2 cellular contexts compared by ENCODE assay signal in the genomic region with DNA sequence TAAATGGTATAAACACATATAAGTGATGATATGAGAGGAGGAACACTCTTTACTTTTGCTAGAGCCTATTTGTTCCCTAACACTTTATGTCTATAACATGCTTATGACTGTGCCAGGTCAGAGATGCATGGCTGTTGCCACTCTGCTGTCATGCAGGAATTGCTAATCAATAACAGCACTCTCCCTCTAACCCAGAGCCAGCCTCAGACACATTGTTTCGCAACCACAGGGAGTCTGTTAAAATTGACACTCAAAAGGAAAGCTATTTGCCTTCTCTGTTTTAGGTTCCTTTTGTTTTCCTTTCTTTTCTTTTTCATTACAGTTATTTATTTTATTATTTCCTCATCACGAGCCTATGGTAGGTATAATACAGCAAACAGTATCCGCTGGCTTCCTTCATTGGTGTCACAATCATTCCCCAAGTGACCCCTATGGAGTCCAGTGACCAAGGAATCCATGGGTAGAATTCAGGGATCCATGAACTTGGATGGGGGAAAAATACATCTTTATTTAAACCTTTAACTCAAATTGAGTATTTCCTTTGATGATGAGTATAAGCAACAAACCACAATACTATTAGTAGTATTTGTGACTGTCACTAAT.
A peak's percentile ranks its signal among the peaks of the same experiment; 100 is the strongest.
TF ChIP-seq lines count a peak whose summit lies in the region.

No MANE protein-coding gene starts in this region.

TF ChIP-seq in WTC11, 78 proteins besides CTCF, POLR2A, EP300 and RAD21 (continued from another document):
- TF ChIP-seq, protein P1, sequence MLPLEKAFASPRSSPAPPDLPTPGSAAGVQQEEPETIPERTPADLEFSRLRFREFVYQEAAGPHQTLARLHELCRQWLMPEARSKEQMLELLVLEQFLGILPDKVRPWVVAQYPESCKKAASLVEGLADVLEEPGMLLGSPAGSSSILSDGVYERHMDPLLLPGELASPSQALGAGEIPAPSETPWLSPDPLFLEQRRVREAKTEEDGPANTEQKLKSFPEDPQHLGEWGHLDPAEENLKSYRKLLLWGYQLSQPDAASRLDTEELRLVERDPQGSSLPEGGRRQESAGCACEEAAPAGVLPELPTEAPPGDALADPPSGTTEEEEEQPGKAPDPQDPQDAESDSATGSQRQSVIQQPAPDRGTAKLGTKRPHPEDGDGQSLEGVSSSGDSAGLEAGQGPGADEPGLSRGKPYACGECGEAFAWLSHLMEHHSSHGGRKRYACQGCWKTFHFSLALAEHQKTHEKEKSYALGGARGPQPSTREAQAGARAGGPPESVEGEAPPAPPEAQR (CRISPR knock-in tag; IDR thresholded peaks at IDR 0.05), result no peak
- TF ChIP-seq GABPB1 (CRISPR knock-in tag; IDR thresholded peaks at IDR 0.05) (no peak), HMGA2 (CRISPR knock-in tag; IDR thresholded peaks at IDR 0.05) (no peak), SMAD4 (CRISPR knock-in tag; IDR thresholded peaks at IDR 0.05) (no peak), NFATC4 (CRISPR knock-in tag; IDR thresholded peaks at IDR 0.05) (no peak)

TF ChIP-seq in HepG2, 621 proteins besides CTCF, POLR2A, EP300 and RAD21 (continued from another document and continues in another):
- TF ChIP-seq, protein P2, sequence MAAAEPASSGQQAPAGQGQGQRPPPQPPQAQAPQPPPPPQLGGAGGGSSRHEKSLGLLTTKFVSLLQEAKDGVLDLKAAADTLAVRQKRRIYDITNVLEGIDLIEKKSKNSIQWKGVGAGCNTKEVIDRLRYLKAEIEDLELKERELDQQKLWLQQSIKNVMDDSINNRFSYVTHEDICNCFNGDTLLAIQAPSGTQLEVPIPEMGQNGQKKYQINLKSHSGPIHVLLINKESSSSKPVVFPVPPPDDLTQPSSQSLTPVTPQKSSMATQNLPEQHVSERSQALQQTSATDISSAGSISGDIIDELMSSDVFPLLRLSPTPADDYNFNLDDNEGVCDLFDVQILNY (CRISPR knock-in tag; conservative IDR thresholded peaks at IDR 0.05), result no peak
- TF ChIP-seq TP53 (CRISPR knock-in tag; conservative IDR thresholded peaks at IDR 0.05) (no peak), SIN3B (IDR thresholded peaks at IDR 0.05; ENCODE audit: low read length) (no peak), ZNF207 (IDR thresholded peaks at IDR 0.05; ENCODE audit: borderline replicate concordance) (no peak), ZNF776 (CRISPR knock-in tag; IDR thresholded peaks at IDR 0.05) (no peak), TGIF2 (CRISPR knock-in tag; IDR thresholded peaks at IDR 0.05) (no peak), ZNF343 (CRISPR knock-in tag; IDR thresholded peaks at IDR 0.05) (no peak), GATAD2A (CRISPR knock-in tag; IDR thresholded peaks at IDR 0.05) (peak; percentile 91), NKX3-1 (CRISPR knock-in tag; IDR thresholded peaks at IDR 0.05) (no peak), SP1 (IDR thresholded peaks at IDR 0.05) (no peak), SP1 (CRISPR knock-in tag; IDR thresholded peaks at IDR 0.05) (no peak), ZC3H13 (CRISPR knock-in tag; IDR thresholded peaks at IDR 0.05) (no peak), HOXD1 (CRISPR knock-in tag; IDR thresholded peaks at IDR 0.05) (no peak), FOSL2 (CRISPR knock-in tag; IDR thresholded peaks at IDR 0.05) (peak; percentile 48; the same call in 1 of the 2 replicates), ZMYM4 (CRISPR knock-in tag; IDR thresholded peaks at IDR 0.05) (0 out of 2 replicates have a peak, but pooled peaks have one; percentile 38), TBX2 (CRISPR knock-in tag; IDR thresholded peaks at IDR 0.05; ENCODE audit: borderline replicate concordance) (0 out of 2 replicates have a peak, but pooled peaks have one; percentile 29), TOE1 (CRISPR knock-in tag; IDR thresholded peaks at IDR 0.05) (no peak), HMG20A (CRISPR knock-in tag; IDR thresholded peaks at IDR 0.05; ENCODE audit: borderline replicate concordance) (peak; percentile 42; the same call in 1 of the 2 replicates), ERF (CRISPR knock-in tag; IDR thresholded peaks at IDR 0.05) (no peak)
- TF ChIP-seq, protein P3, sequence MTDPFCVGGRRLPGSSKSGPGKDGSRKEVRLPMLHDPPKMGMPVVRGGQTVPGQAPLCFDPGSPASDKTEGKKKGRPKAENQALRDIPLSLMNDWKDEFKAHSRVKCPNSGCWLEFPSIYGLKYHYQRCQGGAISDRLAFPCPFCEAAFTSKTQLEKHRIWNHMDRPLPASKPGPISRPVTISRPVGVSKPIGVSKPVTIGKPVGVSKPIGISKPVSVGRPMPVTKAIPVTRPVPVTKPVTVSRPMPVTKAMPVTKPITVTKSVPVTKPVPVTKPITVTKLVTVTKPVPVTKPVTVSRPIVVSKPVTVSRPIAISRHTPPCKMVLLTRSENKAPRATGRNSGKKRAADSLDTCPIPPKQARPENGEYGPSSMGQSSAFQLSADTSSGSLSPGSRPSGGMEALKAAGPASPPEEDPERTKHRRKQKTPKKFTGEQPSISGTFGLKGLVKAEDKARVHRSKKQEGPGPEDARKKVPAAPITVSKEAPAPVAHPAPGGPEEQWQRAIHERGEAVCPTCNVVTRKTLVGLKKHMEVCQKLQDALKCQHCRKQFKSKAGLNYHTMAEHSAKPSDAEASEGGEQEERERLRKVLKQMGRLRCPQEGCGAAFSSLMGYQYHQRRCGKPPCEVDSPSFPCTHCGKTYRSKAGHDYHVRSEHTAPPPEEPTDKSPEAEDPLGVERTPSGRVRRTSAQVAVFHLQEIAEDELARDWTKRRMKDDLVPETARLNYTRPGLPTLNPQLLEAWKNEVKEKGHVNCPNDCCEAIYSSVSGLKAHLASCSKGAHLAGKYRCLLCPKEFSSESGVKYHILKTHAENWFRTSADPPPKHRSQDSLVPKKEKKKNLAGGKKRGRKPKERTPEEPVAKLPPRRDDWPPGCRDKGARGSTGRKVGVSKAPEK (CRISPR knock-in tag; IDR thresholded peaks at IDR 0.05; ENCODE audit: borderline replicate concordance), result no peak
- TF ChIP-seq, protein P4, sequence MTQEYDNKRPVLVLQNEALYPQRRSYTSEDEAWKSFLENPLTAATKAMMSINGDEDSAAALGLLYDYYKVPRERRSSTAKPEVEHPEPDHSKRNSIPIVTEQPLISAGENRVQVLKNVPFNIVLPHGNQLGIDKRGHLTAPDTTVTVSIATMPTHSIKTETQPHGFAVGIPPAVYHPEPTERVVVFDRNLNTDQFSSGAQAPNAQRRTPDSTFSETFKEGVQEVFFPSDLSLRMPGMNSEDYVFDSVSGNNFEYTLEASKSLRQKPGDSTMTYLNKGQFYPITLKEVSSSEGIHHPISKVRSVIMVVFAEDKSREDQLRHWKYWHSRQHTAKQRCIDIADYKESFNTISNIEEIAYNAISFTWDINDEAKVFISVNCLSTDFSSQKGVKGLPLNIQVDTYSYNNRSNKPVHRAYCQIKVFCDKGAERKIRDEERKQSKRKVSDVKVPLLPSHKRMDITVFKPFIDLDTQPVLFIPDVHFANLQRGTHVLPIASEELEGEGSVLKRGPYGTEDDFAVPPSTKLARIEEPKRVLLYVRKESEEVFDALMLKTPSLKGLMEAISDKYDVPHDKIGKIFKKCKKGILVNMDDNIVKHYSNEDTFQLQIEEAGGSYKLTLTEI (CRISPR knock-in tag; conservative IDR thresholded peaks at IDR 0.05), result no peak
- TF ChIP-seq, protein P5, sequence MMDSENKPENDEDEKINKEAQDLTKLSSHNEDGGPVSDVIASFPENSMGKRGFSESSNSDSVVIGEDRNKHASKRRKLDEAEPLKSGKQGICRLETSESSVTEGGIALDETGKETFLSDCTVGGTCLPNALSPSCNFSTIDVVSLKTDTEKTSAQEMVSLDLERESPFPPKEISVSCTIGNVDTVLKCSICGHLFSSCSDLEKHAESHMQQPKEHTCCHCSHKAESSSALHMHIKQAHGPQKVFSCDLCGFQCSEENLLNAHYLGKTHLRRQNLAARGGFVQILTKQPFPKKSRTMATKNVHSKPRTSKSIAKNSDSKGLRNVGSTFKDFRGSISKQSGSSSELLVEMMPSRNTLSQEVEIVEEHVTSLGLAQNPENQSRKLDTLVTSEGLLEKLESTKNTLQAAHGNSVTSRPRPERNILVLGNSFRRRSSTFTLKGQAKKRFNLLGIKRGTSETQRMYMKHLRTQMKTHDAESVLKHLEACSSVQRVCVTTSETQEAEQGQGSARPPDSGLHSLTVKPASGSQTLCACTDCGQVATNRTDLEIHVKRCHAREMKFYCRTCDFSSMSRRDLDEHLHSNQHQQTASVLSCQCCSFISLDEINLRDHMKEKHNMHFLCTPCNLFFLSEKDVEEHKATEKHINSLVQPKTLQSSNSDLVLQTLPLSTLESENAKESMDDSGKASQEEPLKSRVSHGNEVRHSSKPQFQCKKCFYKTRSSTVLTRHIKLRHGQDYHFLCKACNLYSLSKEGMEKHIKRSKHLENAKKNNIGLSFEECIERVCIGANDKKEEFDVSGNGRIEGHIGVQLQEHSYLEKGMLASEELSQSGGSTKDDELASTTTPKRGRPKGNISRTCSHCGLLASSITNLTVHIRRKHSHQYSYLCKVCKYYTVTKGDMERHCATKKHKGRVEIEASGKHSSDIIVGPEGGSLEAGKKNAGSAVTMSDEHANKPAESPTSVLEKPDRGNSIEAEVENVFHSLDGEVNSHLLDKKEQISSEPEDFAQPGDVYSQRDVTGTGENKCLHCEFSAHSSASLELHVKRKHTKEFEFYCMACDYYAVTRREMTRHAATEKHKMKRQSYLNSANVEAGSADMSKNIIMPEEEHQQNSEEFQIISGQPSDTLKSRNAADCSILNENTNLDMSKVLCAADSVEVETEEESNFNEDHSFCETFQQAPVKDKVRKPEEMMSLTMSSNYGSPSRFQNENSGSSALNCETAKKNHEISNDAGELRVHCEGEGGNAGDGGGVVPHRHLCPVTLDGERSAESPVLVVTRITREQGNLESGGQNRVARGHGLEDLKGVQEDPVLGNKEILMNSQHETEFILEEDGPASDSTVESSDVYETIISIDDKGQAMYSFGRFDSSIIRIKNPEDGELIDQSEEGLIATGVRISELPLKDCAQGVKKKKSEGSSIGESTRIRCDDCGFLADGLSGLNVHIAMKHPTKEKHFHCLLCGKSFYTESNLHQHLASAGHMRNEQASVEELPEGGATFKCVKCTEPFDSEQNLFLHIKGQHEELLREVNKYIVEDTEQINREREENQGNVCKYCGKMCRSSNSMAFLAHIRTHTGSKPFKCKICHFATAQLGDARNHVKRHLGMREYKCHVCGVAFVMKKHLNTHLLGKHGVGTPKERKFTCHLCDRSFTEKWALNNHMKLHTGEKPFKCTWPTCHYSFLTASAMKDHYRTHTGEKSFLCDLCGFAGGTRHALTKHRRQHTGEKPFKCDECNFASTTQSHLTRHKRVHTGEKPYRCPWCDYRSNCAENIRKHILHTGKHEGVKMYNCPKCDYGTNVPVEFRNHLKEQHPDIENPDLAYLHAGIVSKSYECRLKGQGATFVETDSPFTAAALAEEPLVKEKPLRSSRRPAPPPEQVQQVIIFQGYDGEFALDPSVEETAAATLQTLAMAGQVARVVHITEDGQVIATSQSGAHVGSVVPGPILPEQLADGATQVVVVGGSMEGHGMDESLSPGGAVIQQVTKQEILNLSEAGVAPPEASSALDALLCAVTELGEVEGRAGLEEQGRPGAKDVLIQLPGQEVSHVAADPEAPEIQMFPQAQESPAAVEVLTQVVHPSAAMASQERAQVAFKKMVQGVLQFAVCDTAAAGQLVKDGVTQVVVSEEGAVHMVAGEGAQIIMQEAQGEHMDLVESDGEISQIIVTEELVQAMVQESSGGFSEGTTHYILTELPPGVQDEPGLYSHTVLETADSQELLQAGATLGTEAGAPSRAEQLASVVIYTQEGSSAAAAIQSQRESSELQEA (CRISPR knock-in tag; IDR thresholded peaks at IDR 0.05; ENCODE audit: not compliant biosample characterization), result no peak
- TF ChIP-seq, protein P6, sequence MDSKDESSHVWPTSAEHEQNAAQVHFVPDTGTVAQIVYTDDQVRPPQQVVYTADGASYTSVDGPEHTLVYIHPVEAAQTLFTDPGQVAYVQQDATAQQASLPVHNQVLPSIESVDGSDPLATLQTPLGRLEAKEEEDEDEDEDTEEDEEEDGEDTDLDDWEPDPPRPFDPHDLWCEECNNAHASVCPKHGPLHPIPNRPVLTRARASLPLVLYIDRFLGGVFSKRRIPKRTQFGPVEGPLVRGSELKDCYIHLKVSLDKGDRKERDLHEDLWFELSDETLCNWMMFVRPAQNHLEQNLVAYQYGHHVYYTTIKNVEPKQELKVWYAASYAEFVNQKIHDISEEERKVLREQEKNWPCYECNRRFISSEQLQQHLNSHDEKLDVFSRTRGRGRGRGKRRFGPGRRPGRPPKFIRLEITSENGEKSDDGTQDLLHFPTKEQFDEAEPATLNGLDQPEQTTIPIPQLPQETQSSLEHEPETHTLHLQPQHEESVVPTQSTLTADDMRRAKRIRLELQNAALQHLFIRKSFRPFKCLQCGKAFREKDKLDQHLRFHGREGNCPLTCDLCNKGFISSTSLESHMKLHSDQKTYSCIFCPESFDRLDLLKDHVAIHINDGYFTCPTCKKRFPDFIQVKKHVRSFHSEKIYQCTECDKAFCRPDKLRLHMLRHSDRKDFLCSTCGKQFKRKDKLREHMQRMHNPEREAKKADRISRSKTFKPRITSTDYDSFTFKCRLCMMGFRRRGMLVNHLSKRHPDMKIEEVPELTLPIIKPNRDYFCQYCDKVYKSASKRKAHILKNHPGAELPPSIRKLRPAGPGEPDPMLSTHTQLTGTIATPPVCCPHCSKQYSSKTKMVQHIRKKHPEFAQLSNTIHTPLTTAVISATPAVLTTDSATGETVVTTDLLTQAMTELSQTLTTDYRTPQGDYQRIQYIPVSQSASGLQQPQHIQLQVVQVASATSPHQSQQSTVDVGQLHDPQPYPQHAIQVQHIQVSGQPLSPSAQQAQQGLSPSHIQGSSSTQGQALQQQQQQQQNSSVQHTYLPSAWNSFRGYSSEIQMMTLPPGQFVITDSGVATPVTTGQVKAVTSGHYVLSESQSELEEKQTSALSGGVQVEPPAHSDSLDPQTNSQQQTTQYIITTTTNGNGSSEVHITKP (CRISPR knock-in tag; IDR thresholded peaks at IDR 0.05; ENCODE audit: low read depth), result no peak
- TF ChIP-seq, protein P7, sequence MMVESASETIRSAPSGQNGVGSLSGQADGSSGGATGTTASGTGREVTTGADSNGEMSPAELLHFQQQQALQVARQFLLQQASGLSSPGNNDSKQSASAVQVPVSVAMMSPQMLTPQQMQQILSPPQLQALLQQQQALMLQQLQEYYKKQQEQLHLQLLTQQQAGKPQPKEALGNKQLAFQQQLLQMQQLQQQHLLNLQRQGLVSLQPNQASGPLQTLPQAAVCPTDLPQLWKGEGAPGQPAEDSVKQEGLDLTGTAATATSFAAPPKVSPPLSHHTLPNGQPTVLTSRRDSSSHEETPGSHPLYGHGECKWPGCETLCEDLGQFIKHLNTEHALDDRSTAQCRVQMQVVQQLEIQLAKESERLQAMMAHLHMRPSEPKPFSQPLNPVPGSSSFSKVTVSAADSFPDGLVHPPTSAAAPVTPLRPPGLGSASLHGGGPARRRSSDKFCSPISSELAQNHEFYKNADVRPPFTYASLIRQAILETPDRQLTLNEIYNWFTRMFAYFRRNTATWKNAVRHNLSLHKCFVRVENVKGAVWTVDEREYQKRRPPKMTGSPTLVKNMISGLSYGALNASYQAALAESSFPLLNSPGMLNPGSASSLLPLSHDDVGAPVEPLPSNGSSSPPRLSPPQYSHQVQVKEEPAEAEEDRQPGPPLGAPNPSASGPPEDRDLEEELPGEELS (CRISPR knock-in tag; IDR thresholded peaks at IDR 0.05), result 0 out of 2 replicates have a peak, but pooled peaks have one; percentile 35
- TF ChIP-seq, protein P8, sequence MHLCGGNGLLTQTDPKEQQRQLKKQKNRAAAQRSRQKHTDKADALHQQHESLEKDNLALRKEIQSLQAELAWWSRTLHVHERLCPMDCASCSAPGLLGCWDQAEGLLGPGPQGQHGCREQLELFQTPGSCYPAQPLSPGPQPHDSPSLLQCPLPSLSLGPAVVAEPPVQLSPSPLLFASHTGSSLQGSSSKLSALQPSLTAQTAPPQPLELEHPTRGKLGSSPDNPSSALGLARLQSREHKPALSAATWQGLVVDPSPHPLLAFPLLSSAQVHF (CRISPR knock-in tag; IDR thresholded peaks at IDR 0.05), result no peak
